ENCODE assay signal across 24 cellular contexts in genomic region chr5:80797428-80798024, GRCh38.
A peak's percentile ranks its signal among the peaks of the same experiment; 100 is the strongest.
DNase-seq lines count a peak whose midpoint lies in the region; ATAC-seq, FAIRE-seq and TF ChIP-seq lines count a peak whose summit lies in the region.
"Had no signal": no experiment of that assay in that cellular context is flagged by ENCODE, and none has a peak within 500 bp of the region (broad histone marks: within the 10 kb centered on the region; RNA-seq: fewer than 3 reads in every experiment).

No MANE protein-coding gene starts in this region.

- CTCF ChIA-PET in GM12878 (lab: Yijun Ruan, JAX) = interaction anchor here (0.9 to 1.2 kb wide), 2 partner anchors 10 to 502 kb away, joined by 3 read pairs; no protein-coding TSS in a partner anchor

- no peaks in the 10 kb centered on the region for H3K27me3 Mint-ChIP-seq in type B pancreatic cell
- H3K27me3 Mint-ChIP-seq: CD4-positive, CD25-positive, alpha-beta regulatory T cell had no signal

- SMC1A ChIA-PET in GM12878 (lab: Charles Lee; ENCODE audit: uncharacterized antibody, unreplicated experiment) = interaction anchor here (1.0 to 2.7 kb wide), 3 partner anchors 10 to 90 kb away, joined by 3 to 7 read pairs (median 3); no protein-coding TSS in a partner anchor

- H3K27me3 ChIP-seq in cardiac muscle cell = no peaks in the 10 kb centered on the region
- no peaks in the 10 kb centered on the region for H3K27me3 ChIP-seq in GM12878 (replicated peaks in 1 of 2; ENCODE audit: control insufficient read depth in 2 of 2, insufficient read depth in 2 of 2, low read length in 1 of 2)
- H3K27me3 ChIP-seq: BLaER1, SJCRH30 had no signal

- no peak for TF ChIP-seq CTCF in cardiac muscle cell (IDR thresholded peaks at IDR 0.05; ENCODE audit: low read depth, low read length)
- TF ChIP-seq CTCF in GM12878 (IDR thresholded peaks at IDR 0.05 in 2 of 3, conservative IDR thresholded peaks at IDR 0.05 in 1 of 3; ENCODE audit: control insufficient read depth in 2 of 3, extremely low read depth in 1 of 3, insufficient read depth in 1 of 3, low read depth in 3 of 3, low read length in 3 of 3) = no peak
- no peak for TF ChIP-seq CTCF in type B pancreatic cell (conservative IDR thresholded peaks at IDR 0.05)

- TF ChIP-seq RAD21 in GM12878 (IDR thresholded peaks at IDR 0.05; ENCODE audit: insufficient read depth, low read depth, low read length) = no peak

- peak; percentile 49 for ATAC-seq in HG02588 (IDR thresholded peaks at IDR 0.05; ENCODE audit: unreplicated experiment)
- peak; percentile 52 for ATAC-seq in GM12878
- ATAC-seq in HG02798 (IDR thresholded peaks at IDR 0.05; ENCODE audit: poor library complexity, unreplicated experiment) = no peak
- ATAC-seq: Right ventricle myocardium inferior, SK-N-SH treated with all-trans-retinoic acid at 6 μM for 48 hours had no signal

- no peaks in the 10 kb centered on the region for H3K9me3 Mint-ChIP-seq in type B pancreatic cell
- H3K9me3 Mint-ChIP-seq: CD4-positive, CD25-positive, alpha-beta regulatory T cell had no signal

- 31% methylated on average over 5 of the region's 5 CpGs for WGBS in GM12878 (ENCODE audit: insufficient coverage, insufficient replicate concordance, low lambda C conversion rate, missing lambda C conversion rate)

- H3K9me3 ChIP-seq in cardiac muscle cell (ENCODE audit: low read depth) = no peaks in the 10 kb centered on the region
- no peaks in the 10 kb centered on the region for H3K9me3 ChIP-seq in GM12878 (replicated peaks; ENCODE audit: control insufficient read depth, insufficient read depth, low read length)
- H3K9me3 ChIP-seq: BLaER1, SJCRH30 had no signal

- H3K4me3 ChIP-seq in cardiac muscle cell (no peak overlapping the region), GM12878 (no peak overlapping the region)
- H3K4me3 ChIP-seq: BLaER1, PC-9, SJCRH30 had no signal

- no peak overlapping the region for H3K27ac Mint-ChIP-seq in type B pancreatic cell

- POLR2A ChIA-PET in GM12878 (lab: Charles Lee) = no interaction called here

- RAD21 ChIA-PET in GM12878 (lab: Charles Lee; ENCODE audit: unreplicated experiment) = interaction anchor here (0.5 kb wide), 1 partner anchor 120 kb away, joined by 3 read pairs; no protein-coding TSS in a partner anchor

- no peak overlapping the region for H3K9ac ChIP-seq in GM12878 (ENCODE audit: control insufficient read depth, insufficient read depth, low read length)
- H3K9ac ChIP-seq: BLaER1, KMS-11 had no signal

- H3K4me2 ChIP-seq in GM12878 (ENCODE audit: control insufficient read depth, insufficient read depth) = 0 out of 2 replicates have a peak overlapping the region, but pooled peaks have one; percentile 21
- H3K4me2 ChIP-seq: BLaER1, KMS-11, PC-9 had no signal

- no peaks in the 10 kb centered on the region for H3K79me2 ChIP-seq in GM12878 (ENCODE audit: control insufficient read depth, insufficient read depth, low read length)

- in situ Hi-C loops in GM12878 (cut with MboI) (no loop called here), KBM-7 (cut with MboI; ENCODE audit: low pct_unique_long_range_greater_than_20kb, low sequenced_read_pairs) (no loop called here)

- H3K4me1 Mint-ChIP-seq in type B pancreatic cell (ENCODE audit: unreplicated experiment) = no peaks in the 10 kb centered on the region

- no peak overlapping the region for H2AFZ ChIP-seq in GM12878 (ENCODE audit: control insufficient read depth, low read depth, low read length)
- H2AFZ ChIP-seq: PC-9 had no signal

- intact Hi-C loops in cardiac septum (cut with DNase I) = no loop called here
- intact Hi-C loops in GM12878 (cut with micrococcal nuclease; ENCODE audit: unreplicated experiment) = no loop called here

- DNase-seq in cardiac muscle cell (ENCODE audit: low read depth in 1 of 2, low spot score in 1 of 2) = no peak
- DNase-seq in cardiac septum (ENCODE audit: low spot score) = no peak
- DNase-seq in GM12878 (ENCODE audit: low read depth, low spot score) = no peak
- no peak for DNase-seq in KBM-7
- DNase-seq in type B pancreatic cell (ENCODE audit: extremely low spot score, unreplicated experiment) = no peak
- DNase-seq: CD4-positive, CD25-positive, alpha-beta regulatory T cell; IMR-90; NCI-H1092 treated with DMSO at 0.1 percent for 48 hours; NCI-H1436; NCI-H187; NCI-H2081 treated with DMSO at 0.1 percent for 48 hours; NCI-H2171 treated with DMSO at 0.1 percent for 48 hours; NCI-H345; NCI-H510A treated with DMSO at 0.1 percent for 48 hours; PC-9; SJCRH30 had no signal

- no TSS peak for BruUV-seq in GM12878 (replicated peaks; lab: Mats Ljungman, UMichigan)

- no peak for TF ChIP-seq POLR2A in GM12878 (IDR thresholded peaks at IDR 0.05; ENCODE audit: low read depth, low read length)

- H3K36me3 Mint-ChIP-seq in type B pancreatic cell = peaks cover 11% of the 10 kb centered on the region

- no peak for TF ChIP-seq EP300 in GM12878 (IDR thresholded peaks at IDR 0.05; ENCODE audit: borderline replicate concordance in 1 of 2, control insufficient read depth in 1 of 2, low read depth in 2 of 2, low read length in 2 of 2)

- no peak overlapping the region for H3K4me3 Mint-ChIP-seq in type B pancreatic cell
- H3K4me3 Mint-ChIP-seq: CD4-positive, CD25-positive, alpha-beta regulatory T cell had no signal

- H3K27ac ChIP-seq in cardiac muscle cell = peak overlapping the region; percentile 18
- H3K27ac ChIP-seq in GM12878 (ENCODE audit: control insufficient read depth, insufficient read depth) = peak overlapping the region; percentile 8
- H3K27ac ChIP-seq: BLaER1, KMS-11, PC-9, SJCRH30 had no signal

- no peaks in the 10 kb centered on the region for H4K20me1 ChIP-seq in GM12878 (ENCODE audit: control insufficient read depth, insufficient read depth)
- H4K20me1 ChIP-seq: BLaER1 had no signal

- H3K4me1 ChIP-seq in cardiac muscle cell (ENCODE audit: low read depth) (peaks cover 17% of the 10 kb centered on the region), GM12878 (ENCODE audit: control insufficient read depth, insufficient read depth, low read length) (peaks cover 7% of the 10 kb centered on the region)
- H3K4me1 ChIP-seq: BLaER1, SJCRH30 had no signal

- H3K36me3 ChIP-seq in cardiac muscle cell (peaks cover 8% of the 10 kb centered on the region), GM12878 (ENCODE audit: control insufficient read depth in 2 of 2, insufficient read depth in 2 of 2, low read length in 1 of 2) (peaks cover 0 to 1% of the 10 kb centered on the region in 2 experiments; a peak in 1 of 4 replicates)

- no peak for FAIRE-seq in GM12878 (lab: Jason Lieb, UNC)
- FAIRE-seq: A204.1, H54 had no signal

TF ChIP-seq in GM12878, 131 proteins besides CTCF, POLR2A, EP300 and RAD21:
- peak; percentile 54; the same call in 1 of the 2 replicates for TF ChIP-seq IKZF1 (conservative IDR thresholded peaks at IDR 0.05)
- no peak for TF ChIP-seq SP1 (IDR thresholded peaks at IDR 0.05; ENCODE audit: low read depth, low read length)
- TF ChIP-seq RELB (IDR thresholded peaks at IDR 0.05; ENCODE audit: low read depth) = 0 out of 2 replicates have a peak, but pooled peaks have one; percentile 39
- TF ChIP-seq RUNX3 (IDR thresholded peaks at IDR 0.05; ENCODE audit: low read length) = peak; percentile 52
- peak; percentile 75; the same call in 1 of the 2 replicates for TF ChIP-seq SPI1 (IDR thresholded peaks at IDR 0.05; ENCODE audit: borderline replicate concordance, insufficient read depth, low read depth, low read length)
- TF ChIP-seq NFIC (IDR thresholded peaks at IDR 0.05; ENCODE audit: low read depth, low read length) = peak; percentile 72
- TF ChIP-seq JUNB (IDR thresholded peaks at IDR 0.05) = 0 out of 2 replicates have a peak, but pooled peaks have one; percentile 14
- peak; percentile 39; the same call in 1 of the 2 replicates for TF ChIP-seq EED (IDR thresholded peaks at IDR 0.05; ENCODE audit: low read depth)
- TF ChIP-seq BACH1 (IDR thresholded peaks at IDR 0.05; ENCODE audit: borderline replicate concordance) = no peak
- no peak for TF ChIP-seq E2F8 (IDR thresholded peaks at IDR 0.05; ENCODE audit: low read depth, partially characterized antibody)
- no peak for TF ChIP-seq RBBP5 (conservative IDR thresholded peaks at IDR 0.05)
- TF ChIP-seq IKZF2 (IDR thresholded peaks at IDR 0.05) = peak; percentile 41 to 43; a peak in 2 of 4 replicates
- TF ChIP-seq NR2F1 (conservative IDR thresholded peaks at IDR 0.05) = peak; percentile 72
- TF ChIP-seq PML (IDR thresholded peaks at IDR 0.05; ENCODE audit: low read length) = no peak
